In genomic region chr11:102495161-102496042, GRCh38 we compare ENCODE assay signal across 8 cellular contexts. TPM values are rescaled to one million over a fixed set of nuclear protein-coding genes. Genes with fewer than 3 reads are reported as not detected.
DNase-seq lines count a peak whose midpoint lies in the region; ATAC-seq and TF ChIP-seq lines count a peak whose summit lies in the region.

No MANE protein-coding gene starts in this region.

- peak; percentile 87 for TF ChIP-seq RAD21 in neural cell (conservative IDR thresholded peaks at IDR 0.05)

- peaks cover 23% of the 10 kb centered on the region for H3K4me1 Mint-ChIP-seq in activated CD8-positive, alpha-beta T cell treated with anti-CD3 and anti-CD28 coated beads for 36 hours (ENCODE audit: low read depth)

- TF ChIP-seq CTCF in GM20000 (IDR thresholded peaks at IDR 0.05; ENCODE audit: extremely low read depth, missing control alignments) (peak; percentile 15), fibroblast of the aortic adventitia (IDR thresholded peaks at IDR 0.05; ENCODE audit: insufficient read depth, low read length) (peak; percentile 61), neural cell (IDR thresholded peaks at IDR 0.05; ENCODE audit: poor library complexity, severe bottlenecking) (peak; percentile 88)
- TF ChIP-seq CTCF in activated CD8-positive, alpha-beta T cell treated with anti-CD3 and anti-CD28 coated beads for 36 hours (IDR thresholded peaks at IDR 0.05): peak; percentile 92

- no peaks in the 10 kb centered on the region for H4K20me1 ChIP-seq in neural cell (ENCODE audit: insufficient read depth)

- no peaks in the 10 kb centered on the region for H3F3A ChIP-seq in neural cell (ENCODE audit: insufficient read depth, low read length, poor library complexity, severe bottlenecking)

- H2AFZ ChIP-seq in neural cell (ENCODE audit: low read depth, low read length): no peak overlapping the region

- H3K4me3 ChIP-seq in fibroblast of the aortic adventitia (ENCODE audit: low read depth, low read length) (no peak overlapping the region), neural cell (ENCODE audit: low read length) (no peak overlapping the region)

- no peaks in the 10 kb centered on the region for H3K27me3 ChIP-seq in neural cell (ENCODE audit: insufficient read depth, low read depth, low read length)

- H3K9me2 ChIP-seq in neural cell (ENCODE audit: insufficient read depth, low read length): no peaks in the 10 kb centered on the region

- H3K27ac Mint-ChIP-seq in activated CD8-positive, alpha-beta T cell treated with anti-CD3 and anti-CD28 coated beads for 36 hours: peak overlapping the region; percentile 14

- H3K36me3 ChIP-seq in neural cell (ENCODE audit: insufficient read depth, low read length): no peaks in the 10 kb centered on the region

- H3K27me3 Mint-ChIP-seq in activated CD8-positive, alpha-beta T cell treated with anti-CD3 and anti-CD28 coated beads for 36 hours: peaks cover 1% of the 10 kb centered on the region

- H3K4me2 ChIP-seq in neural cell (ENCODE audit: low read length): no peak overlapping the region

- H3K9me3 ChIP-seq in neural cell (ENCODE audit: low read length): no peaks in the 10 kb centered on the region

- no peak overlapping the region for H3K4me3 Mint-ChIP-seq in activated CD8-positive, alpha-beta T cell treated with anti-CD3 and anti-CD28 coated beads for 36 hours

- intact Hi-C loops in activated CD8-positive, alpha-beta T cell treated with anti-CD3 and anti-CD28 coated beads for 36 hours (cut with micrococcal nuclease): loop anchor here (1.0 to 5.0 kb wide), 5 partner anchors 45 to 208 kb away; no protein-coding TSS in a partner anchor

- DNase-seq in ELR (ENCODE audit: low read depth): peak; percentile 86
- peak; percentile 53 for DNase-seq in GM20000 (ENCODE audit: low spot score)
- peak; percentile 22 for DNase-seq in NCI-H510A (lab: John Stamatoyannopoulos, UW)
- peak; percentile 51 for DNase-seq in activated CD8-positive, alpha-beta T cell treated with anti-CD3 and anti-CD28 coated beads for 36 hours
- DNase-seq in fibroblast of the aortic adventitia (ENCODE audit: low read depth): peak; percentile 94
- DNase-seq in HK-2 (ENCODE audit: unreplicated experiment): no peak

- H3K9ac ChIP-seq in neural cell (ENCODE audit: low read length): no peak overlapping the region

- no peaks in the 10 kb centered on the region for H3K36me3 Mint-ChIP-seq in activated CD8-positive, alpha-beta T cell treated with anti-CD3 and anti-CD28 coated beads for 36 hours (ENCODE audit: low read depth)

- H3K9me3 Mint-ChIP-seq in activated CD8-positive, alpha-beta T cell treated with anti-CD3 and anti-CD28 coated beads for 36 hours: no peaks in the 10 kb centered on the region

- CTCF ChIA-PET in activated CD8-positive, alpha-beta T cell treated with anti-CD3 and anti-CD28 coated beads for 36 hours (lab: Charles Lee): interaction anchor here (0.7 to 1.8 kb wide), 54 partner anchors 9 to 207 kb away, joined by 3 to 63 read pairs (median 5); partner anchors contain the start of gene MMP20

- no peak for TF ChIP-seq EP300 in neural cell (conservative IDR thresholded peaks at IDR 0.05; ENCODE audit: poor library complexity, severe bottlenecking)

- peak; percentile 94 for ATAC-seq in HG03521 (IDR thresholded peaks at IDR 0.05; ENCODE audit: unreplicated experiment)
- ATAC-seq in activated CD8-positive, alpha-beta T cell treated with anti-CD3 and anti-CD28 coated beads for 36 hours: peak; percentile 68

- H3K27ac ChIP-seq in neural cell (ENCODE audit: low read length): no peak overlapping the region

- no peaks in the 10 kb centered on the region for H3K79me2 ChIP-seq in neural cell (replicated peaks; ENCODE audit: insufficient read depth, low read length)

- POLR2A ChIA-PET in activated CD8-positive, alpha-beta T cell treated with anti-CD3 and anti-CD28 coated beads for 36 hours (lab: Charles Lee): interaction anchor here (0.6 to 1.0 kb wide), 5 partner anchors 12 to 154 kb away, joined by 3 to 5 read pairs (median 3); no protein-coding TSS in a partner anchor

TF ChIP-seq in neural cell, 6 proteins besides CTCF, POLR2A, EP300 and RAD21:
- no peak for TF ChIP-seq TAF1 (IDR thresholded peaks at IDR 0.05; ENCODE audit: low read depth)
- peak; percentile 87 for TF ChIP-seq SMC3 (conservative IDR thresholded peaks at IDR 0.05; ENCODE audit: poor library complexity)
- TF ChIP-seq EZH2 (IDR thresholded peaks at IDR 0.05; ENCODE audit: borderline replicate concordance, insufficient read depth, low read length, poor library complexity, severe bottlenecking): no peak
- TF ChIP-seq POLR2AphosphoS5 (IDR thresholded peaks at IDR 0.05): no peak
- no peak for TF ChIP-seq REST (IDR thresholded peaks at IDR 0.05; ENCODE audit: borderline replicate concordance)
- TF ChIP-seq MXI1 (conservative IDR thresholded peaks at IDR 0.05; ENCODE audit: poor library complexity, severe bottlenecking): no peak

RNA-seq across cellular contexts. Expression of gene MMP7, which starts 35.1 kb away (rescaled TPM):
- total RNA-seq in activated CD8-positive, alpha-beta T cell treated with anti-CD3 and anti-CD28 coated beads for 36 hours: not detected
- not detected in 2 replicates for total RNA-seq in fibroblast of the aortic adventitia (ENCODE audit: low replicate concordance)
- polyA plus RNA-seq in neural cell: not detected in 2 replicates
- polyA minus RNA-seq in neural cell: not detected in 2 replicates

RNA-seq across cellular contexts. Expression of gene TMEM123, which starts 42.8 kb away (rescaled TPM):
- 100 to 1,000 TPM; 234 to 235 TPM for total RNA-seq in activated CD8-positive, alpha-beta T cell treated with anti-CD3 and anti-CD28 coated beads for 36 hours
- total RNA-seq in fibroblast of the aortic adventitia (ENCODE audit: low replicate concordance): 36.6 and 86.3 TPM in 2 replicates
- 6.5 and 7.7 TPM in 2 replicates for polyA plus RNA-seq in neural cell
- 9.3 and 10.2 TPM in 2 replicates for polyA minus RNA-seq in neural cell

Comparison
In these comparisons a context has a peak if more than half of its experiments do, and no peak if none do; other contexts are left out.
1. CTCF ChIP-seq: peak in every context shown above with its lines; median percentile 92 in activated CD8-positive, alpha-beta T cell treated with anti-CD3 and anti-CD28 coated beads for 36 hours; 88 in neural cell; 61 in fibroblast of the aortic adventitia; 15 in GM20000.